In the genomic region with DNA sequence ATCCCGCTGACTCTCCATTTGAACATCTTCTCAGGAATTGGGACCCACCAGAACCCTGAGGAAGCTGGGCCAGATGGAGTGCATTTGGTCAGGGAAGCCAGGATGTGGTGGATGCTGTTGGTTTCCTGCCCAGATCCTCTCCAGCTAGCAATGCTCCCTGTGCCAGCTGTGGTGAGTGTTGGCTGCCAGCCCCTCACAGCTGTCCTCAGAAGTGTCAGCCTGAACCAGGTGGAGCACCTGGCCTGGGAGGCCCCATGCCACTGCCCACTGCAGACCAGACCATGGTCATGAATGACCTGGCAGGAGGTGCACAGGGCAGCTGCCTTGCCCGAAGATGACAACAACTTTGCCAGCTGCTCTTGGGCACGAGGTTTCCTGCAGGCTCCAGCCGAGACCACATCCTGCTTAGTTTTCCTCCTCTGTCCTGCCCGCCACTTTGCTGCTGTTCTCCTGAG, we compare ENCODE assay signal across 13 cellular contexts. TPM values are rescaled to one million over a fixed set of nuclear protein-coding genes. Genes with fewer than 3 reads are reported as not detected.
DNase-seq lines count a peak whose midpoint lies in the region; ATAC-seq and TF ChIP-seq lines count a peak whose summit lies in the region.
"Had no signal": no experiment of that assay in that cellular context is flagged by ENCODE, and none has a peak within 500 bp of the region (broad histone marks: within the 10 kb centered on the region; RNA-seq: fewer than 3 reads in every experiment).

No MANE protein-coding gene starts in this region.

- TF ChIP-seq CTCF in AG09319 (IDR thresholded peaks at IDR 0.05; ENCODE audit: low read depth, low read length) (no peak), fibroblast of mammary gland (conservative IDR thresholded peaks at IDR 0.05; ENCODE audit: control insufficient read depth, insufficient read depth, low read depth, low read length) (no peak), dorsolateral prefrontal cortex (IDR thresholded peaks at IDR 0.05 in 54 of 56, conservative IDR thresholded peaks at IDR 0.05 in 2 of 56; ENCODE audit: low read depth in 1 of 56, partially characterized antibody in 56 of 56) (no peak)

- no peaks in the 10 kb centered on the region for H3K27me3 ChIP-seq in SJCRH30
- peaks cover 0 to 6% (median 0%) of the 10 kb centered on the region in 45 donors for H3K27me3 ChIP-seq in dorsolateral prefrontal cortex

- ATAC-seq in GM21825 (IDR thresholded peaks at IDR 0.05; ENCODE audit: unreplicated experiment) = no peak
- no peak for ATAC-seq in GM19467 (IDR thresholded peaks at IDR 0.05; ENCODE audit: unreplicated experiment)
- ATAC-seq: gastroesophageal sphincter, left ventricle myocardium superior had no signal

- DNase-seq in AG09319 (ENCODE audit: extremely low read depth, low read depth) (peak; percentile 7), GF-D8 (lab: John Stamatoyannopoulos, UW) (peak; percentile 40), SJCRH30 (no peak), fibroblast of mammary gland (ENCODE audit: low read depth) (peak; percentile 88), dorsolateral prefrontal cortex (no peak)
- no peak for DNase-seq in activated T-cell treated with anti-CD3 and anti-CD28 coated beads, Interleukin-2, amount 50 U/mL, for 1 hour
- DNase-seq: activated effector memory CD4-positive, alpha-beta T cell treated with anti-CD3 and anti-CD28 coated beads, Interleukin-2, amount 50 U/mL, for 16 hours; KG1; left ventricle myocardium superior had no signal

- H3K27ac ChIP-seq in SJCRH30 = peak overlapping the region; percentile 23; the same call in 1 of the 2 replicates
- no peak overlapping the region for H3K27ac ChIP-seq in dorsolateral prefrontal cortex
- H3K27ac ChIP-seq: gastroesophageal sphincter had no signal

- peaks cover 3% of the 10 kb centered on the region; the same call in 1 of the 2 replicates for H3K9me3 ChIP-seq in SJCRH30 (replicated peaks)

- intact Hi-C loops in dorsolateral prefrontal cortex (cut with DNase I) = no loop called here

- peaks cover 14% of the 10 kb centered on the region for H3K4me1 ChIP-seq in SJCRH30
- H3K4me1 ChIP-seq: gastroesophageal sphincter had no signal

- no peak overlapping the region for H3K4me3 ChIP-seq in SJCRH30
- no peak overlapping the region for H3K4me3 ChIP-seq in fibroblast of mammary gland (ENCODE audit: control insufficient read depth, low read depth, low read length)
- no peak overlapping the region for H3K4me3 ChIP-seq in dorsolateral prefrontal cortex
- H3K4me3 ChIP-seq: gastroesophageal sphincter had no signal

- no peaks in the 10 kb centered on the region for H3K36me3 ChIP-seq in SJCRH30
- H3K36me3 ChIP-seq: gastroesophageal sphincter had no signal

RNA-seq across cellular contexts. Expression of a gene that starts 54.4 kb away (rescaled TPM):
- total RNA-seq in SJCRH30 (2014; rRNA removed; shearing (Covaris generic)) = not detected in 2 replicates
- under 1 TPM in 2 of 120 experiments, not detected in 118; 0.47 to 0.69 TPM for total RNA-seq in dorsolateral prefrontal cortex
- total RNA-seq: gastroesophageal sphincter, left ventricle myocardium superior, omental fat pad had no signal

Comparison
In these comparisons a context has a peak if more than half of its experiments do, and no peak if none do; other contexts are left out.
1. DNase-seq: peak in AG09319 (single experiment), GF-D8 (single experiment) and fibroblast of mammary gland (single experiment); none in SJCRH30 (0 of 2), dorsolateral prefrontal cortex (0 of 10) and activated T-cell treated with anti-CD3 and anti-CD28 coated beads, Interleukin-2, amount 50 U/mL, for 1 hour (single experiment).